Comparison of ENCODE assay signal across 8 cellular contexts in genomic region chr19:4067396-4068057, GRCh38. TPM values are rescaled to one million over a fixed set of nuclear protein-coding genes. Genes with fewer than 3 reads are reported as not detected.
DNase-seq lines count a peak whose midpoint lies in the region; ATAC-seq and TF ChIP-seq lines count a peak whose summit lies in the region.

No MANE protein-coding gene starts in this region.

- peak in 2 of 5 donors; percentile 56 to 81 for DNase-seq in CD8-positive, alpha-beta memory T cell
- DNase-seq in breast epithelium (ENCODE audit: low spot score in 2 of 2) (no peak), left lobe of liver (ENCODE audit: low spot score) (peak; percentile 61)

- WGBS in thymus: 1% methylated on average over 58 of the region's 58 CpGs

- no peak for TF ChIP-seq CTCF in Loucy (conservative IDR thresholded peaks at IDR 0.05; ENCODE audit: low read length)
- TF ChIP-seq CTCF in breast epithelium (IDR thresholded peaks at IDR 0.05): no peak

- peaks cover 36% of the 10 kb centered on the region for H3K79me2 ChIP-seq in Loucy (ENCODE audit: insufficient read depth, low read length)

- no peak for TF ChIP-seq POLR2A in breast epithelium (IDR thresholded peaks at IDR 0.05)

- peaks cover 0 to 3% of the 10 kb centered on the region in 2 donors for H3K27me3 Mint-ChIP-seq in CD8-positive, alpha-beta memory T cell

- H3K4me3 Mint-ChIP-seq in CD8-positive, alpha-beta memory T cell: peak overlapping the region; percentile 88 to 99 (median 88)

- H3K9ac ChIP-seq in Loucy (ENCODE audit: low read depth, low read length, poor library complexity, severe bottlenecking): peak overlapping the region; percentile 99

- H3F3A ChIP-seq in Loucy (ENCODE audit: low read depth): no peaks in the 10 kb centered on the region

- H3K4me1 ChIP-seq in CD8-positive, alpha-beta memory T cell (ENCODE audit: insufficient read depth, low read length): peaks cover 36% of the 10 kb centered on the region
- H3K4me1 ChIP-seq in Loucy (ENCODE audit: insufficient read depth, low read length, poor library complexity, severe bottlenecking) (peaks cover 16% of the 10 kb centered on the region), breast epithelium (peaks cover 12 to 13% of the 10 kb centered on the region in 2 donors), thymus (ENCODE audit: control insufficient read depth, insufficient read depth, low read length) (peaks cover 20% of the 10 kb centered on the region)

- H3K27ac Mint-ChIP-seq in CD8-positive, alpha-beta memory T cell: peak overlapping the region; percentile 83 to 98 (median 94)

- ATAC-seq in left lobe of liver (peak; percentile 1), GM21381 (IDR thresholded peaks at IDR 0.05; ENCODE audit: unreplicated experiment) (no peak), HG02588 (IDR thresholded peaks at IDR 0.05; ENCODE audit: unreplicated experiment) (no peak), GM18858 (IDR thresholded peaks at IDR 0.05; ENCODE audit: unreplicated experiment) (no peak)

- CTCF ChIA-PET in CD8-positive, alpha-beta memory T cell (lab: Charles Lee): interaction anchor here (1.1 to 1.8 kb wide), 3 partner anchors 24 to 83 kb away, joined by 4 to 7 read pairs (median 4); partner anchors contain the start of gene EEF2

- no peaks in the 10 kb centered on the region for H3K9me2 ChIP-seq in Loucy (replicated peaks; ENCODE audit: low read depth, low read length)

- H3K36me3 Mint-ChIP-seq in CD8-positive, alpha-beta memory T cell: peaks cover 0 to 10% (median 0%) of the 10 kb centered on the region in 3 donors

- H3K4me2 ChIP-seq in Loucy (ENCODE audit: low read depth, low read length, poor library complexity, severe bottlenecking): peak overlapping the region; percentile 97

- H4K20me1 ChIP-seq in Loucy (ENCODE audit: insufficient read depth, low read length, poor library complexity, severe bottlenecking): peaks cover 29% of the 10 kb centered on the region

- POLR2A ChIA-PET in CD8-positive, alpha-beta memory T cell (lab: Charles Lee): interaction anchor here (1.2 to 3.6 kb wide), 5 partner anchors 22 to 83 kb away, joined by 3 to 35 read pairs (median 10); partner anchors contain the start of gene EEF2

- H3K9me3 Mint-ChIP-seq in CD8-positive, alpha-beta memory T cell: no peaks in the 10 kb centered on the region

- intact Hi-C loops in breast epithelium (cut with DNase I; ENCODE audit: low total_unique reads): no loop called here

- H3K4me1 Mint-ChIP-seq in CD8-positive, alpha-beta memory T cell: peaks cover 29 to 37% (median 31%) of the 10 kb centered on the region in 3 donors

- peak overlapping the region; percentile 61 for H3K27ac ChIP-seq in CD8-positive, alpha-beta memory T cell (ENCODE audit: low read depth, low read length)
- H3K27ac ChIP-seq in breast epithelium (peak overlapping the region; percentile 96 to 100), thymus (ENCODE audit: low read depth) (peak overlapping the region; percentile 96)

- H3K9me3 ChIP-seq in CD8-positive, alpha-beta memory T cell (ENCODE audit: low read length): no peaks in the 10 kb centered on the region
- H3K9me3 ChIP-seq in Loucy (ENCODE audit: insufficient read depth, low read depth, low read length) (no peaks in the 10 kb centered on the region), breast epithelium (no peaks in the 10 kb centered on the region), thymus (ENCODE audit: control insufficient read depth) (no peaks in the 10 kb centered on the region)

- no peaks in the 10 kb centered on the region for H3K27me3 ChIP-seq in CD8-positive, alpha-beta memory T cell (ENCODE audit: insufficient read depth, low read length, poor library complexity, severe bottlenecking)
- no peaks in the 10 kb centered on the region for H3K27me3 ChIP-seq in Loucy (ENCODE audit: insufficient read depth, low read length, poor library complexity, severe bottlenecking)
- H3K27me3 ChIP-seq in breast epithelium: no peaks in the 10 kb centered on the region
- no peaks in the 10 kb centered on the region for H3K27me3 ChIP-seq in thymus (ENCODE audit: control insufficient read depth, insufficient read depth)

- no peaks in the 10 kb centered on the region for H3K36me3 ChIP-seq in CD8-positive, alpha-beta memory T cell (ENCODE audit: insufficient read depth, low read length)
- H3K36me3 ChIP-seq in Loucy (ENCODE audit: insufficient read depth, low read length) (peaks cover 3% of the 10 kb centered on the region; the same call in 1 of the 2 replicates), breast epithelium (no peaks in the 10 kb centered on the region), thymus (ENCODE audit: control insufficient read depth, insufficient read depth) (peaks cover 8% of the 10 kb centered on the region)

- H3K4me3 ChIP-seq in CD8-positive, alpha-beta memory T cell (ENCODE audit: low read length): peak overlapping the region; percentile 51
- H3K4me3 ChIP-seq in Loucy (ENCODE audit: low read length, poor library complexity, severe bottlenecking) (peak overlapping the region; percentile 86), breast epithelium (peak overlapping the region; percentile 83 to 100 (median 98)), thymus (ENCODE audit: low read length) (peak overlapping the region; percentile 94)

- H2AFZ ChIP-seq in Loucy (ENCODE audit: low read length): peak overlapping the region; percentile 87

RNA-seq across cellular contexts. Expression of gene ZBTB7A, which starts 0.8 kb away (rescaled TPM):
- total RNA-seq in CD8-positive, alpha-beta memory T cell: 10 to 100 TPM; 44.1 to 46.8 TPM
- 86.1 TPM for polyA plus RNA-seq in CD8-positive, alpha-beta memory T cell
- total RNA-seq in breast epithelium (10 to 100 TPM; 29.0 to 38.7 (median 29.8) TPM), left lobe of liver (33.3 TPM)
- polyA plus RNA-seq in thymus: 9.4 TPM

RNA-seq across cellular contexts. Expression of gene MAP2K2, which starts 56.4 kb away (rescaled TPM):
- 100 to 1,000 TPM; 161 to 164 TPM for total RNA-seq in CD8-positive, alpha-beta memory T cell
- polyA plus RNA-seq in CD8-positive, alpha-beta memory T cell: 122 TPM
- 10 to 100 TPM; 50.8 to 72.8 (median 64.5) TPM for total RNA-seq in breast epithelium
- 63.1 TPM for total RNA-seq in left lobe of liver
- polyA plus RNA-seq in thymus: 144 TPM

RNA-seq across cellular contexts. Expression of gene PIAS4, which starts 60.0 kb away (rescaled TPM):
- total RNA-seq in CD8-positive, alpha-beta memory T cell: 10 to 100 TPM; 29.1 to 33.8 TPM
- polyA plus RNA-seq in CD8-positive, alpha-beta memory T cell: 6.3 TPM
- 10 to 100 TPM in 2 of 3 donors, 1 to 10 TPM in 1; 9.4 to 17.0 (median 15.7) TPM for total RNA-seq in breast epithelium
- 13.6 TPM for total RNA-seq in left lobe of liver
- 10.8 TPM for polyA plus RNA-seq in thymus
